28 cellular contexts compared by ENCODE assay signal in the genomic region with DNA sequence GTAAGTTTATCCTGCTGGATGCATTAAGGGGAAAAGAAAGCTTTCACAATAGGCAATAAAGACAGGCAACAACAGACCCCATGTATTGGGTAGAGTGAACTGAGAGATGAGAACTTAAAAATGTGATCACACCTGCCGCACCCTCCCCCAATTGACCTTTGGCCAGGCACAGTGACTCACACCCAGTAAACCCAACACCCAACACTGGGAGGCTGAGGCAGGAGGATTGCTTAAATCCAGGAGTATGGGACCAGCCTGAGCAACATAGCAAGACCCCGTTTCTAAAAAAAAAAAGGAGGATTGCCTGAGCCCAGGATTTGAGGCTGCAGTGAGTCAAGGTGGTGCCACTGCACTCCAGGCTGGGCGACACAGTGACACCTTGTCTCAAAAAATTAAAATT.
A peak's percentile ranks its signal among the peaks of the same experiment; 100 is the strongest.
DNase-seq lines count a peak whose midpoint lies in the region; ATAC-seq, FAIRE-seq and TF ChIP-seq lines count a peak whose summit lies in the region.
"Had no signal": no experiment of that assay in that cellular context is flagged by ENCODE, and none has a peak within 500 bp of the region (broad histone marks: within the 10 kb centered on the region; RNA-seq: fewer than 3 reads in every experiment).

No MANE protein-coding gene starts in this region.

- H2AK5ac ChIP-seq in trophoblast cell (ENCODE audit: low read length), result peak overlapping the region; percentile 60

- H3K36me3 Mint-ChIP-seq in Calu3 (ENCODE audit: insufficient read depth, unreplicated experiment) (no peaks in the 10 kb centered on the region), astrocyte (ENCODE audit: low read depth, unreplicated experiment) (peaks cover 3% of the 10 kb centered on the region)

- H3K27ac Mint-ChIP-seq in Calu3 (ENCODE audit: unreplicated experiment) (no peak overlapping the region), astrocyte (ENCODE audit: unreplicated experiment) (peak overlapping the region; percentile 79)

- peak overlapping the region; percentile 58 for H4K91ac ChIP-seq in trophoblast cell (ENCODE audit: low read depth, low read length)

- H3K4ac ChIP-seq in trophoblast cell (ENCODE audit: low read depth, low read length), result no peak overlapping the region

- no peaks in the 10 kb centered on the region for H3K36me3 ChIP-seq in astrocyte (ENCODE audit: insufficient read depth, low read length)
- H3K36me3 ChIP-seq in trophoblast cell (ENCODE audit: control insufficient read depth in 1 of 2, insufficient read depth in 2 of 2, low read length in 2 of 2), result no peaks in the 10 kb centered on the region
- H3K36me3 ChIP-seq: adrenal gland, breast epithelium, lower lobe of right lung, ovary, SJSA1, tibial nerve had no signal

- H3K4me1 ChIP-seq in astrocyte (ENCODE audit: insufficient read depth, low read length) (peaks cover 5% of the 10 kb centered on the region), trophoblast cell (ENCODE audit: control insufficient read depth in 1 of 2, insufficient read depth in 2 of 2, low read length in 2 of 2) (peaks cover 13 to 20% of the 10 kb centered on the region in 2 experiments)
- H3K4me1 ChIP-seq: adrenal gland, breast epithelium, lower lobe of right lung, tibial nerve had no signal

- H3K79me1 ChIP-seq in trophoblast cell (ENCODE audit: low read length), result peaks cover 15% of the 10 kb centered on the region

- no peak overlapping the region for H3K23ac ChIP-seq in trophoblast cell (ENCODE audit: low read length)

- CTCF ChIA-PET in Calu3 (lab: Charles Lee), result no interaction called here

- peak overlapping the region; percentile 85 for H2BK12ac ChIP-seq in trophoblast cell (ENCODE audit: low read length)

- H3K18ac ChIP-seq in trophoblast cell (ENCODE audit: low read length), result no peak overlapping the region

- intact Hi-C loops in Calu3 (cut with micrococcal nuclease; ENCODE audit: unreplicated experiment), result no loop called here

- H3K14ac ChIP-seq in trophoblast cell (ENCODE audit: low read length), result peak overlapping the region; percentile 78

- H3K27ac ChIP-seq in astrocyte (ENCODE audit: low read depth, low read length) (no peak overlapping the region), trophoblast cell (ENCODE audit: low read depth, low read length) (peak overlapping the region; percentile 67)
- H3K27ac ChIP-seq: adrenal gland, breast epithelium, C4-2B, lower lobe of right lung, ovary, SJSA1, skin epidermis, tibial nerve had no signal

- peak; percentile 46 for DNase-seq in Calu3
- peak; percentile 14 for DNase-seq in ELF-1 (ENCODE audit: low read depth, low spot score)
- no peak for DNase-seq in astrocyte (ENCODE audit: low read depth)
- peak in 1 of 2 donors; percentile 6 for DNase-seq in trophoblast cell
- DNase-seq in NCI-H524 (lab: John Stamatoyannopoulos, UW), result no peak
- DNase-seq in NCI-H2107 (lab: John Stamatoyannopoulos, UW), result no peak
- DNase-seq: activated gamma-delta T cell treated with Interleukin-2 at 50 U/mL for 16 hours; activated T-cell treated with anti-CD3 and anti-CD28 coated beads, Interleukin-2, amount 50 U/mL, for 4 hours; adrenal gland; effector CD8-positive, alpha-beta T cell; kidney; lower lobe of right lung; MM.1S; NCI-H2029 treated with DMSO at 0.1 percent for 48 hours; NCI-H226; NCI-H748 treated with DMSO at 0.1 percent for 48 hours; nephron progenitor cell; ovary; RPMI8226; stimulated activated CD4-positive, alpha-beta T cell treated with anti-CD3 and anti-CD28 coated beads, Interleukin-1b, Interleukin-23, amount 100 ng/mL, for 48 hours had no signal

- no peak overlapping the region for H2AFZ ChIP-seq in astrocyte (ENCODE audit: low read depth, low read length)
- no peak overlapping the region for H2AFZ ChIP-seq in trophoblast cell (ENCODE audit: insufficient read depth, low read length, poor library complexity)

- H3K27me3 Mint-ChIP-seq in Calu3 (ENCODE audit: unreplicated experiment) (no peaks in the 10 kb centered on the region), astrocyte (ENCODE audit: low read depth, unreplicated experiment) (no peaks in the 10 kb centered on the region)

- ATAC-seq in GM21381 (IDR thresholded peaks at IDR 0.05; ENCODE audit: unreplicated experiment), result no peak
- ATAC-seq: activated T-cell treated with anti-CD3 and anti-CD28 coated beads, Interleukin-2, amount 50 U/mL, for 4 hours; GM12878; lower lobe of right lung had no signal

- no peak for FAIRE-seq in astrocyte (lab: Jason Lieb, UNC)
- FAIRE-seq: colon, GM12878, kidney had no signal

- H3K9me3 Mint-ChIP-seq in Calu3 (ENCODE audit: low read depth, unreplicated experiment), result no peaks in the 10 kb centered on the region
- no peaks in the 10 kb centered on the region for H3K9me3 Mint-ChIP-seq in astrocyte (ENCODE audit: unreplicated experiment)
- H3K9me3 Mint-ChIP-seq: activated T-cell treated with anti-CD3 and anti-CD28 coated beads, Interleukin-2, amount 50 U/mL, for 4 hours; nephron progenitor cell had no signal

- BruUV-seq in Calu3 (replicated peaks; lab: Mats Ljungman, UMichigan), result no TSS peak

- H3K4me1 Mint-ChIP-seq in Calu3 (ENCODE audit: low read depth, unreplicated experiment) (peaks cover 32% of the 10 kb centered on the region), astrocyte (ENCODE audit: low read depth, unreplicated experiment) (peaks cover 45% of the 10 kb centered on the region)

- no peak overlapping the region for H3K4me3 Mint-ChIP-seq in Calu3 (ENCODE audit: low read depth, unreplicated experiment)
- no peak overlapping the region for H3K4me3 Mint-ChIP-seq in astrocyte (ENCODE audit: unreplicated experiment)
- H3K4me3 Mint-ChIP-seq: activated T-cell treated with anti-CD3 and anti-CD28 coated beads, Interleukin-2, amount 50 U/mL, for 4 hours; nephron progenitor cell had no signal

- H3K9me3 ChIP-seq in astrocyte (ENCODE audit: insufficient read depth, low read depth, low read length) (no peaks in the 10 kb centered on the region), trophoblast cell (ENCODE audit: insufficient read depth, low read depth, low read length) (no peaks in the 10 kb centered on the region)
- H3K9me3 ChIP-seq: adrenal gland, breast epithelium, lower lobe of right lung, ovary, SJSA1, tibial nerve had no signal

- H2BK120ac ChIP-seq in trophoblast cell (ENCODE audit: insufficient read depth, low read length, poor library complexity), result peak overlapping the region; percentile 80

- no CpG with 5 or more reads among the region's 3 CpGs for WGBS in trophoblast cell (ENCODE audit: extremely low coverage, insufficient coverage, insufficient read length)

- no peak overlapping the region for H3K4me2 ChIP-seq in astrocyte (ENCODE audit: low read length)
- no peak overlapping the region for H3K4me2 ChIP-seq in trophoblast cell (ENCODE audit: low read length)

- no peak overlapping the region for H4K8ac ChIP-seq in trophoblast cell (ENCODE audit: low read depth, low read length)

- no peak overlapping the region for H2BK5ac ChIP-seq in trophoblast cell (ENCODE audit: low read depth, low read length, poor library complexity)

- H3K27me3 ChIP-seq in astrocyte (ENCODE audit: insufficient read depth, low read length), result no peaks in the 10 kb centered on the region
- H3K27me3 ChIP-seq in trophoblast cell (ENCODE audit: insufficient read depth, low read length), result no peaks in the 10 kb centered on the region
- H3K27me3 ChIP-seq: adrenal gland, breast epithelium, ovary, SJSA1, tibial nerve had no signal

- H3K9ac ChIP-seq in astrocyte (ENCODE audit: low read length) (no peak overlapping the region), trophoblast cell (ENCODE audit: low read length) (no peak overlapping the region)

- H3K79me2 ChIP-seq in astrocyte (ENCODE audit: insufficient read depth, low read length) (no peaks in the 10 kb centered on the region), trophoblast cell (ENCODE audit: control insufficient read depth, insufficient read depth, low read length, poor library complexity) (peaks cover 2% of the 10 kb centered on the region)

- no peak overlapping the region for H4K12ac ChIP-seq in trophoblast cell (ENCODE audit: low read depth, low read length)

- H3K4me3 ChIP-seq in astrocyte (ENCODE audit: insufficient read depth, low read depth, low read length) (no peak overlapping the region), trophoblast cell (ENCODE audit: low read depth, low read length) (no peak overlapping the region)
- H3K4me3 ChIP-seq: adrenal gland, breast epithelium, GM12878, lower lobe of right lung, ovary, SJSA1, skin epidermis, tibial nerve had no signal

- H4K20me1 ChIP-seq in astrocyte (ENCODE audit: insufficient read depth, low read length), result no peaks in the 10 kb centered on the region

- TF ChIP-seq CTCF in Calu3 (IDR thresholded peaks at IDR 0.05; ENCODE audit: unreplicated experiment) (no peak), astrocyte (IDR thresholded peaks at IDR 0.05; ENCODE audit: insufficient read depth, low read depth, low read length) (no peak)

Comparison
In these comparisons a context has a peak if more than half of its experiments do, and no peak if none do; other contexts are left out.
1. DNase-seq: peak in Calu3 (single experiment) and ELF-1 (single experiment); none in astrocyte (single experiment), NCI-H524 (0 of 2) and NCI-H2107 (single experiment).